In genomic region chr17:39199986-39200879, GRCh38 we compare ENCODE assay signal across 1 cellular context.
TF ChIP-seq lines count a peak whose summit lies in the region.

TSS of gene RPL19 (plus strand) at chr17:39200283. CDS start at chr17:39200345, 62 bp downstream.

TF ChIP-seq in HepG2, 621 proteins besides CTCF, POLR2A, EP300 and RAD21 (continued from another document and continues in another):
- TF ChIP-seq MAFK (conservative IDR thresholded peaks at IDR 0.05 in 1 of 2, IDR thresholded peaks at IDR 0.05 in 1 of 2; ENCODE audit: low read length in 2 of 2) (no peak), ZNF615 (CRISPR knock-in tag; IDR thresholded peaks at IDR 0.05; ENCODE audit: borderline replicate concordance) (no peak), ZNF543 (CRISPR knock-in tag; IDR thresholded peaks at IDR 0.05) (0 out of 2 replicates have a peak, but pooled peaks have one; percentile 87), KAT2B (IDR thresholded peaks at IDR 0.05; ENCODE audit: borderline replicate concordance, low read depth, low read length) (no peak), ZNF362 (CRISPR knock-in tag; IDR thresholded peaks at IDR 0.05; ENCODE audit: borderline replicate concordance) (no peak), NR3C1 (CRISPR knock-in tag; IDR thresholded peaks at IDR 0.05) (peak; percentile 46), MTA1 (CRISPR knock-in tag; IDR thresholded peaks at IDR 0.05; ENCODE audit: borderline replicate concordance) (peak; percentile 50; the same call in 1 of the 2 replicates), SCMH1 (CRISPR knock-in tag; IDR thresholded peaks at IDR 0.05; ENCODE audit: borderline replicate concordance) (no peak), TEAD3 (CRISPR knock-in tag; optimal IDR thresholded peaks at IDR 0.05; ENCODE audit: borderline replicate concordance) (peak; percentile 28), ZNF605 (CRISPR knock-in tag; IDR thresholded peaks at IDR 0.05) (no peak; the same call in none of the 2 replicates), ZC3H4 (CRISPR knock-in tag; IDR thresholded peaks at IDR 0.05; ENCODE audit: borderline replicate concordance) (no peak; the same call in none of the 2 replicates), SNRNP70 (IDR thresholded peaks at IDR 0.05; ENCODE audit: low read depth, low read length) (no peak), ZSCAN22 (CRISPR knock-in tag; IDR thresholded peaks at IDR 0.05) (no peak; the same call in 1 of the 2 replicates), NFKBIZ (CRISPR knock-in tag; IDR thresholded peaks at IDR 0.05) (peak; percentile 36; the same call in 1 of the 2 replicates), SIX4 (CRISPR knock-in tag; IDR thresholded peaks at IDR 0.05) (no peak; the same call in 1 of the 2 replicates), NFIC (IDR thresholded peaks at IDR 0.05; ENCODE audit: low read length) (peak; percentile 81; the same call in 1 of the 2 replicates), GMEB1 (CRISPR knock-in tag; IDR thresholded peaks at IDR 0.05; ENCODE audit: borderline replicate concordance) (peak; percentile 13; the same call in 1 of the 2 replicates), TGIF2 (CRISPR knock-in tag; IDR thresholded peaks at IDR 0.05) (peak; percentile 93), ZNF724P (CRISPR knock-in tag; IDR thresholded peaks at IDR 0.05; ENCODE audit: borderline replicate concordance) (peak; percentile 83; the same call in 1 of the 2 replicates), CREB1 (IDR thresholded peaks at IDR 0.05) (no peak; the same call in 1 of the 2 replicates), CREB1 (CRISPR knock-in tag; IDR thresholded peaks at IDR 0.05) (no peak; the same call in 1 of the 2 replicates), NFE2L2 (IDR thresholded peaks at IDR 0.05; ENCODE audit: low read length) (no peak), CAMTA2 (CRISPR knock-in tag; IDR thresholded peaks at IDR 0.05; ENCODE audit: borderline replicate concordance) (peak; percentile 51; the same call in 1 of the 2 replicates), CHD4 (IDR thresholded peaks at IDR 0.05; ENCODE audit: borderline replicate concordance, low read length) (no peak), ZNF691 (CRISPR knock-in tag; IDR thresholded peaks at IDR 0.05; ENCODE audit: borderline replicate concordance, low read depth) (peak; percentile 86; the same call in 1 of the 2 replicates), ZBTB14 (CRISPR knock-in tag; IDR thresholded peaks at IDR 0.05) (no peak), ZBTB7B (CRISPR knock-in tag; IDR thresholded peaks at IDR 0.05) (peak; percentile 71; the same call in 1 of the 2 replicates), ZNF318 (CRISPR knock-in tag; IDR thresholded peaks at IDR 0.05) (no peak), FOXC1 (CRISPR knock-in tag; IDR thresholded peaks at IDR 0.05; ENCODE audit: borderline replicate concordance) (peak; percentile 95), IRF2 (CRISPR knock-in tag; IDR thresholded peaks at IDR 0.05) (no peak; the same call in none of the 2 replicates), SOX5 (CRISPR knock-in tag; IDR thresholded peaks at IDR 0.05; ENCODE audit: borderline replicate concordance) (no peak; the same call in 1 of the 2 replicates), MED13 (CRISPR knock-in tag; IDR thresholded peaks at IDR 0.05) (peak; percentile 37; the same call in 1 of the 2 replicates), RNF219 (CRISPR knock-in tag; IDR thresholded peaks at IDR 0.05) (peak; percentile 35; the same call in 1 of the 2 replicates), MAZ (IDR thresholded peaks at IDR 0.05; ENCODE audit: borderline replicate concordance, low read depth, low read length) (no peak), MAZ (CRISPR knock-in tag; IDR thresholded peaks at IDR 0.05; ENCODE audit: low read depth) (peak; percentile 87), ZNF749 (CRISPR knock-in tag; IDR thresholded peaks at IDR 0.05; ENCODE audit: borderline replicate concordance) (no peak; the same call in 1 of the 2 replicates), ZNF17 (CRISPR knock-in tag; IDR thresholded peaks at IDR 0.05) (0 out of 2 replicates have a peak, but pooled peaks have one; percentile 2), PAWR (CRISPR knock-in tag; IDR thresholded peaks at IDR 0.05; ENCODE audit: borderline replicate concordance) (no peak), ZNF574 (CRISPR knock-in tag; IDR thresholded peaks at IDR 0.05) (peak; percentile 98), POLR2AphosphoS5 (IDR thresholded peaks at IDR 0.05; ENCODE audit: low read depth, low read length) (peak; percentile 96), ZNF513 (CRISPR knock-in tag; conservative IDR thresholded peaks at IDR 0.05) (peak; percentile 65; the same call in 1 of the 2 replicates), ZNF577 (CRISPR knock-in tag; IDR thresholded peaks at IDR 0.05; ENCODE audit: borderline replicate concordance, low read depth) (peak; percentile 22; the same call in 1 of the 2 replicates)
